In the genomic region with DNA sequence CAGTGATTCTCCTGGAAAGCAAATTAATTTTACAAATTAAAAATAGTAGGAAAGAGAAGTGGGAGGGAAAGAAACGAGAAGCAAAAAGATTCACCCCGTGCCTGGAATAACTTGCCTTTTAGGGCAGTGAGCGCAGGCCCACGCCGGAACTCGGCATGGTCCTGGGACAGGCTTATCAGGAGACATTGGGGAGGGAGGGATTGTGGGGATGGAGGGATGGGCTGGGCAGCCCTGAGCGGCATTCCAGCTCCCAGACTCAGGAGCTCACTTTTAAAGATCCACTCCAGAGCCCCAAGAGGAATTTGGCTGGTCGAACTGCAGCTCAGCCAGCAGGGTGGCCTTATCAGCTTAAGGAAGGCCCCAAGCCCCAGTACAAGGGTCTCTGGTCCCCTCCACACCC, we compare ENCODE assay signal across 22 cellular contexts.
A peak's percentile ranks its signal among the peaks of the same experiment; 100 is the strongest.
DNase-seq lines count a peak whose midpoint lies in the region; ATAC-seq, FAIRE-seq and TF ChIP-seq lines count a peak whose summit lies in the region.
"Had no signal": no experiment of that assay in that cellular context is flagged by ENCODE, and none has a peak within 500 bp of the region (broad histone marks: within the 10 kb centered on the region; RNA-seq: fewer than 3 reads in every experiment).

No MANE protein-coding gene starts in this region.

- no peak overlapping the region for H3K4me3 Mint-ChIP-seq in Caco-2 (ENCODE audit: unreplicated experiment)
- H3K4me3 Mint-ChIP-seq: activated B cell treated with CpG ODN at 0.5 μM for 24 hours, B cell, HFFc6, T-helper 17 cell had no signal

- FAIRE-seq in kidney (lab: Jason Lieb, UNC): no peak
- FAIRE-seq: GM12878 had no signal

- H3K4me1 Mint-ChIP-seq in Caco-2 (ENCODE audit: low read depth, unreplicated experiment): no peaks in the 10 kb centered on the region
- H3K4me1 Mint-ChIP-seq: activated B cell treated with CpG ODN at 0.5 μM for 24 hours, B cell had no signal

- BruUV-seq in Caco-2 (replicated peaks; lab: Mats Ljungman, UMichigan): no TSS peak

- H3K27me3 Mint-ChIP-seq in Caco-2 (ENCODE audit: insufficient read depth, unreplicated experiment): peaks cover 3% of the 10 kb centered on the region

- H3K4me1 ChIP-seq in esophagus (ENCODE audit: control insufficient read depth in 2 of 2, insufficient read depth in 2 of 2, low read length in 1 of 2): peaks cover 0 to 3% of the 10 kb centered on the region in 2 donors
- peaks cover 5 to 7% of the 10 kb centered on the region in 2 donors for H3K4me1 ChIP-seq in kidney (ENCODE audit: control insufficient read depth in 1 of 2, insufficient read depth in 1 of 2, low read depth in 1 of 2, low read length in 2 of 2)
- no peaks in the 10 kb centered on the region for H3K4me1 ChIP-seq in psoas muscle
- no peaks in the 10 kb centered on the region for H3K4me1 ChIP-seq in aorta (ENCODE audit: control insufficient read depth in 1 of 2, insufficient read depth in 2 of 2, low read length in 2 of 2)
- no peaks in the 10 kb centered on the region; the same call in 1 of the 2 replicates for H3K4me1 ChIP-seq in Caco-2

- ATAC-seq in psoas muscle (no peak), aorta (ENCODE audit: low FRiP score) (no peak)
- ATAC-seq: GM12878, T-helper 17 cell had no signal

- CTCF ChIA-PET in Caco-2 (lab: Charles Lee): interaction anchor here (1.4 to 2.4 kb wide), 2 partner anchors 44 to 158 kb away, joined by 3 to 10 read pairs; no protein-coding TSS in a partner anchor

- WGBS in esophagus, 2 donors: 64 to 93% methylated on average over 8 of the region's 8 CpGs
- WGBS in psoas muscle, 3 donors: 85 to 88% (median 86%) methylated on average over 8 of the region's 8 CpGs
- WGBS in aorta, 2 donors: 4 to 13% methylated on average over 8 of the region's 8 CpGs

- H3K9me3 ChIP-seq in esophagus (ENCODE audit: control insufficient read depth in 2 of 2, insufficient read depth in 1 of 2, low read depth in 1 of 2, low read length in 1 of 2) (no peaks in the 10 kb centered on the region), kidney (ENCODE audit: control insufficient read depth in 1 of 2, low read length in 2 of 2) (no peaks in the 10 kb centered on the region), psoas muscle (no peaks in the 10 kb centered on the region), aorta (ENCODE audit: control insufficient read depth, low read length) (no peaks in the 10 kb centered on the region), Caco-2 (no peaks in the 10 kb centered on the region)

- H3K9ac ChIP-seq in kidney (ENCODE audit: low read length in 2 of 2): no peak overlapping the region

- no peaks in the 10 kb centered on the region for H3K27me3 ChIP-seq in esophagus (ENCODE audit: control insufficient read depth in 1 of 2, insufficient read depth in 2 of 2, low read length in 2 of 2)
- no peaks in the 10 kb centered on the region for H3K27me3 ChIP-seq in psoas muscle (ENCODE audit: insufficient read depth in 3 of 3, low read length in 2 of 3)
- H3K27me3 ChIP-seq in aorta (ENCODE audit: control insufficient read depth in 1 of 2, insufficient read depth in 2 of 2, low read length in 1 of 2): no peaks in the 10 kb centered on the region
- no peaks in the 10 kb centered on the region for H3K27me3 ChIP-seq in Caco-2 (replicated peaks; ENCODE audit: control insufficient read depth, insufficient read depth, low read length)

- no peaks in the 10 kb centered on the region for H3K36me3 ChIP-seq in esophagus (ENCODE audit: control insufficient read depth in 2 of 2, insufficient read depth in 2 of 2, low read length in 1 of 2)
- H3K36me3 ChIP-seq in kidney (ENCODE audit: control insufficient read depth in 1 of 2, insufficient read depth in 2 of 2, low read length in 2 of 2): no peaks in the 10 kb centered on the region
- H3K36me3 ChIP-seq in psoas muscle (ENCODE audit: insufficient read depth in 1 of 2, low read depth in 1 of 2): no peaks in the 10 kb centered on the region
- no peaks in the 10 kb centered on the region for H3K36me3 ChIP-seq in aorta (ENCODE audit: control insufficient read depth in 1 of 2, insufficient read depth in 2 of 2, low read length in 1 of 2)
- no peaks in the 10 kb centered on the region for H3K36me3 ChIP-seq in Caco-2 (ENCODE audit: control insufficient read depth, insufficient read depth, low read length)

- POLR2A ChIA-PET in Caco-2 (lab: Charles Lee): no interaction called here

- TF ChIP-seq CTCF in kidney (IDR thresholded peaks at IDR 0.05; ENCODE audit: borderline replicate concordance, extremely low read depth, insufficient read depth): no peak
- TF ChIP-seq CTCF in psoas muscle (IDR thresholded peaks at IDR 0.05): no peak
- TF ChIP-seq CTCF in Caco-2 (IDR thresholded peaks at IDR 0.05; ENCODE audit: insufficient read depth in 1 of 2, low read depth in 1 of 2, low read length in 1 of 2, severe bottlenecking in 1 of 2, unreplicated experiment in 1 of 2): no peak

- no peaks in the 10 kb centered on the region for H3K36me3 Mint-ChIP-seq in Caco-2 (ENCODE audit: insufficient read depth, unreplicated experiment)

- intact Hi-C loops in kidney (cut with DNase I): no loop called here
- intact Hi-C loops in psoas muscle (cut with DNase I): no loop called here
- intact Hi-C loops in aorta (cut with DNase I): loop anchor here (2.0 to 5.0 kb wide), 4 partner anchors 36 to 158 kb away; a partner anchor contains a TSS
- intact Hi-C loops in Caco-2 (cut with micrococcal nuclease; ENCODE audit: unreplicated experiment): no loop called here

- peak; percentile 77 for DNase-seq in kidney
- no peak for DNase-seq in psoas muscle
- peak in 1 of 2 donors; percentile 82 for DNase-seq in aorta
- DNase-seq in T-helper 9 cell: no peak
- DNase-seq in Caco-2: no peak
- DNase-seq in activated effector memory CD4-positive, alpha-beta T cell treated with Interleukin-2 at 50 U/mL for 16 hours: no peak
- DNase-seq: activated B cell treated with CpG ODN at 0.5 μM for 24 hours; DMS 273 treated with DMSO at 0.1 percent for 48 hours; effector memory CD4-positive, alpha-beta T cell; GF-D8; HFFc6; islet precursor cell; KG1; NCI-H1105; NCI-H526; SHP77 treated with DMSO at 0.1 percent for 48 hours; stimulated activated CD4-positive, alpha-beta T cell treated with anti-CD3 and anti-CD28 coated beads, Interleukin-2, amount 100 ng/mL, for 48 hours; T-helper 17 cell had no signal

- H3K27ac ChIP-seq in esophagus (ENCODE audit: low read depth in 2 of 2, low read length in 1 of 2) (peak overlapping the region; percentile 50 to 52), kidney (ENCODE audit: low read depth in 2 of 2, low read length in 2 of 2) (peak overlapping the region in 1 of 2 donors; percentile 60), psoas muscle (peak overlapping the region; percentile 16), aorta (ENCODE audit: low read depth in 1 of 2, low read length in 2 of 2) (peak overlapping the region; percentile 77 to 95)

- H3K27ac Mint-ChIP-seq in Caco-2 (ENCODE audit: unreplicated experiment): no peak overlapping the region
- H3K27ac Mint-ChIP-seq: activated B cell treated with CpG ODN at 0.5 μM for 24 hours; activated T-helper 2 cell treated with anti-CD3 and anti-CD28 coated beads, Interferon-gamma antibody, Interleukin-2, Interleukin-4, amounts not matched to agents 10 μg/mL and 5 μg/mL and 100 μg/mL, durations not matched to agents 14 hours and 24 hours and 36 hours; B cell; HFFc6; T-helper 17 cell had no signal

- H3K4me3 ChIP-seq in esophagus (ENCODE audit: low read depth in 1 of 2, low read length in 2 of 2) (no peak overlapping the region), kidney (ENCODE audit: low read length in 2 of 2) (no peak overlapping the region), psoas muscle (no peak overlapping the region), aorta (ENCODE audit: low read length in 2 of 2) (no peak overlapping the region), Caco-2 (ENCODE audit: low read depth, low read length) (no peak overlapping the region)
- H3K4me3 ChIP-seq: GM12878 had no signal

- no peaks in the 10 kb centered on the region for H3K9me3 Mint-ChIP-seq in Caco-2 (ENCODE audit: unreplicated experiment)
- H3K9me3 Mint-ChIP-seq: activated B cell treated with CpG ODN at 0.5 μM for 24 hours; activated T-helper 2 cell treated with anti-CD3 and anti-CD28 coated beads, Interferon-gamma antibody, Interleukin-2, Interleukin-4, amounts not matched to agents 10 μg/mL and 5 μg/mL and 100 μg/mL, durations not matched to agents 14 hours and 24 hours and 36 hours; HFFc6 had no signal

Comparison
In these comparisons a context has a peak if more than half of its experiments do, and no peak if none do; other contexts are left out.
1. intact Hi-C loops: an anchor here in aorta (2.0 to 5.0 kb wide); none called in kidney, psoas muscle and Caco-2.